1 cellular context compared by ENCODE assay signal in the genomic region with DNA sequence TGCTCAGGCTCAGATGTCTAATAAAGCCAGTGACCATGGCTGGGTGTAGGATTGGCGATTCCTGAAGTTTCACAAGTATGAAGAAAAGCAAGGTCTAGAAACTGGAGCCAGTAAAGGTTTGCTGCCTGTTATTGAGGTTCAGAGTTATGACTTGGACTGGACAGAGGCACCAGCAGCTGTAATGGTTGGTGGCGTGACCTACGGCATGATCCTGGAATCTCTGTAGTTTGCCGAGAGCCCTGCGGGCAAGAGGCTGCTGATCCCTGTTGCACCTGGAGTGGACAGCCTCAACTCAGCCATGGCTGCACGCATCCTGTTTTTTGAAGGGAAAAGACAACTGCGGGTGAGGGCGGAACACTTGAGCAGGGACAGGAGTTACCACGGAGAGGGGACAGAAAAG.
TF ChIP-seq lines count a peak whose summit lies in the region.

No MANE protein-coding gene starts in this region.

TF ChIP-seq in HepG2, 621 proteins besides CTCF, POLR2A, EP300 and RAD21 (continued from another document):
- TF ChIP-seq, protein P1, sequence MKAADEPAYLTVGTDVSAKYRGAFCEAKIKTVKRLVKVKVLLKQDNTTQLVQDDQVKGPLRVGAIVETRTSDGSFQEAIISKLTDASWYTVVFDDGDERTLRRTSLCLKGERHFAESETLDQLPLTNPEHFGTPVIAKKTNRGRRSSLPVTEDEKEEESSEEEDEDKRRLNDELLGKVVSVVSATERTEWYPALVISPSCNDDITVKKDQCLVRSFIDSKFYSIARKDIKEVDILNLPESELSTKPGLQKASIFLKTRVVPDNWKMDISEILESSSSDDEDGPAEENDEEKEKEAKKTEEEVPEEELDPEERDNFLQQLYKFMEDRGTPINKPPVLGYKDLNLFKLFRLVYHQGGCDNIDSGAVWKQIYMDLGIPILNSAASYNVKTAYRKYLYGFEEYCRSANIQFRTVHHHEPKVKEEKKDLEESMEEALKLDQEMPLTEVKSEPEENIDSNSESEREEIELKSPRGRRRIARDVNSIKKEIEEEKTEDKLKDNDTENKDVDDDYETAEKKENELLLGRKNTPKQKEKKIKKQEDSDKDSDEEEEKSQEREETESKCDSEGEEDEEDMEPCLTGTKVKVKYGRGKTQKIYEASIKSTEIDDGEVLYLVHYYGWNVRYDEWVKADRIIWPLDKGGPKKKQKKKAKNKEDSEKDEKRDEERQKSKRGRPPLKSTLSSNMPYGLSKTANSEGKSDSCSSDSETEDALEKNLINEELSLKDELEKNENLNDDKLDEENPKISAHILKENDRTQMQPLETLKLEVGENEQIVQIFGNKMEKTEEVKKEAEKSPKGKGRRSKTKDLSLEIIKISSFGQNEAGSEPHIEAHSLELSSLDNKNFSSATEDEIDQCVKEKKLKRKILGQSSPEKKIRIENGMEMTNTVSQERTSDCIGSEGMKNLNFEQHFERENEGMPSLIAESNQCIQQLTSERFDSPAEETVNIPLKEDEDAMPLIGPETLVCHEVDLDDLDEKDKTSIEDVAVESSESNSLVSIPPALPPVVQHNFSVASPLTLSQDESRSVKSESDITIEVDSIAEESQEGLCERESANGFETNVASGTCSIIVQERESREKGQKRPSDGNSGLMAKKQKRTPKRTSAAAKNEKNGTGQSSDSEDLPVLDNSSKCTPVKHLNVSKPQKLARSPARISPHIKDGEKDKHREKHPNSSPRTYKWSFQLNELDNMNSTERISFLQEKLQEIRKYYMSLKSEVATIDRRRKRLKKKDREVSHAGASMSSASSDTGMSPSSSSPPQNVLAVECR (CRISPR knock-in tag; IDR thresholded peaks at IDR 0.05; ENCODE audit: borderline replicate concordance): no peak
